Comparison of ENCODE assay signal across 16 cellular contexts in the genomic region with DNA sequence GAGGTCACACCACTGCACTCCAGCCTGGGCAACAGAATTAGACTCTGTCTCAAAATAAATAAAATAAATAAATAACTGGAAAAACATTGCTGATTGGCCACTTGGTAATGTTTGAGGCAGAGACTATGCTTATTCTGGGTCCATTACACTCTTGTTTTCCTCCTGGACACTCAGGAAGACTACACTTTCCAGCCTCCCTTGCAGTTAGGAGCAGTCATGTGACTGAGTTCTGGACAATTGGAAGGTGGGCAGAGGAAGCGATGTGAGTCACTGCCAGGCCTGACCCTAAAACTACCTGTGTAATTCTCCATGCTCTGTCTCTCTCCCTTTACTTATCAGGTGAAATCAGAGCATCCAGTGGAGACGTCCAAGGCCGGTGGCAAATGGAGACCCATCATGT.
DNase-seq lines count a peak whose midpoint lies in the region; ATAC-seq and TF ChIP-seq lines count a peak whose summit lies in the region.
"Had no signal": no experiment of that assay in that cellular context is flagged by ENCODE, and none has a peak within 500 bp of the region (broad histone marks: within the 10 kb centered on the region; RNA-seq: fewer than 3 reads in every experiment).

No MANE protein-coding gene starts in this region.

- H3K9me3 ChIP-seq in CD4-positive, alpha-beta memory T cell (ENCODE audit: control insufficient read depth in 1 of 2, low read length in 2 of 2): no peaks in the 10 kb centered on the region
- H3K9me3 ChIP-seq in naive thymus-derived CD4-positive, alpha-beta T cell (ENCODE audit: control insufficient read depth in 2 of 3, low read length in 3 of 3): no peaks in the 10 kb centered on the region

- TF ChIP-seq CTCF in activated CD8-positive, alpha-beta T cell treated with anti-CD3 and anti-CD28 coated beads for 36 hours (IDR thresholded peaks at IDR 0.05): no peak

- H3K27me3 ChIP-seq in CD4-positive, alpha-beta memory T cell (ENCODE audit: insufficient read depth, low read length): no peaks in the 10 kb centered on the region
- H3K27me3 ChIP-seq in naive thymus-derived CD4-positive, alpha-beta T cell (ENCODE audit: control insufficient read depth in 2 of 2, insufficient read depth in 2 of 2, low read length in 2 of 2): no peaks in the 10 kb centered on the region
- H3K27me3 ChIP-seq: BLaER1 treated with 17β-estradiol and CSF1 and Interleukin-3, amounts not matched to agents 10 nM and 100 nM had no signal

- no peak overlapping the region for H3K4me3 Mint-ChIP-seq in activated CD4-positive, alpha-beta T cell treated with anti-CD3 and anti-CD28 coated beads for 36 hours
- H3K4me3 Mint-ChIP-seq in CD4-positive, alpha-beta memory T cell: peak overlapping the region in 2 of 8 donors; percentile 5 to 43
- no peak overlapping the region for H3K4me3 Mint-ChIP-seq in activated CD8-positive, alpha-beta T cell treated with anti-CD3 and anti-CD28 coated beads for 36 hours
- no peak overlapping the region for H3K4me3 Mint-ChIP-seq in naive thymus-derived CD4-positive, alpha-beta T cell
- H3K4me3 Mint-ChIP-seq: H9 had no signal

- POLR2A ChIA-PET in activated CD4-positive, alpha-beta T cell treated with anti-CD3 and anti-CD28 coated beads for 36 hours (lab: Charles Lee): interaction anchor here (1.8 kb wide), 1 partner anchor 20 kb away, joined by 13 read pairs; no protein-coding TSS in a partner anchor
- POLR2A ChIA-PET in CD4-positive, alpha-beta memory T cell (lab: Charles Lee; ENCODE audit: partially characterized antibody): interaction anchor here (0.9 to 13.4 kb wide), 7 partner anchors 20 to 178 kb away, joined by 3 to 293 read pairs (median 38); a partner anchor contains a TSS
- POLR2A ChIA-PET in activated CD8-positive, alpha-beta T cell treated with anti-CD3 and anti-CD28 coated beads for 36 hours (lab: Charles Lee): interaction anchor here (1.1 to 7.4 kb wide), 4 partner anchors 8 to 41 kb away, joined by 4 to 111 read pairs (median 53); no protein-coding TSS in a partner anchor
- POLR2A ChIA-PET in naive thymus-derived CD4-positive, alpha-beta T cell (lab: Charles Lee): interaction anchor here (0.6 to 6.2 kb wide), 8 partner anchors 11 to 775 kb away, joined by 3 to 56 read pairs (median 7); a partner anchor contains a TSS

- peaks cover 13% of the 10 kb centered on the region for H3K9me3 Mint-ChIP-seq in activated CD4-positive, alpha-beta T cell treated with anti-CD3 and anti-CD28 coated beads for 36 hours (ENCODE audit: low read depth)
- H3K9me3 Mint-ChIP-seq in CD4-positive, alpha-beta memory T cell: no peaks in the 10 kb centered on the region
- peaks cover 9% of the 10 kb centered on the region for H3K9me3 Mint-ChIP-seq in activated CD8-positive, alpha-beta T cell treated with anti-CD3 and anti-CD28 coated beads for 36 hours
- H3K9me3 Mint-ChIP-seq in naive thymus-derived CD4-positive, alpha-beta T cell: peaks cover 0 to 5% (median 0%) of the 10 kb centered on the region in 11 donors

- no peaks in the 10 kb centered on the region for H3K36me3 ChIP-seq in CD4-positive, alpha-beta memory T cell (ENCODE audit: insufficient read depth, low read length)
- peaks cover 0 to 5% (median 0%) of the 10 kb centered on the region in 3 experiments for H3K36me3 ChIP-seq in naive thymus-derived CD4-positive, alpha-beta T cell (ENCODE audit: control insufficient read depth in 2 of 3, insufficient read depth in 3 of 3, low read length in 3 of 3)
- H3K36me3 ChIP-seq: BLaER1 treated with 17β-estradiol and CSF1 and Interleukin-3, amounts not matched to agents 10 nM and 100 nM had no signal

- H3K36me3 Mint-ChIP-seq in activated CD4-positive, alpha-beta T cell treated with anti-CD3 and anti-CD28 coated beads for 36 hours (ENCODE audit: low read depth): peaks cover 43% of the 10 kb centered on the region
- peaks cover 8 to 14% of the 10 kb centered on the region in 2 donors for H3K36me3 Mint-ChIP-seq in CD4-positive, alpha-beta memory T cell
- peaks cover 40% of the 10 kb centered on the region for H3K36me3 Mint-ChIP-seq in activated CD8-positive, alpha-beta T cell treated with anti-CD3 and anti-CD28 coated beads for 36 hours (ENCODE audit: low read depth)
- peaks cover 7 to 41% (median 33%) of the 10 kb centered on the region in 5 donors for H3K36me3 Mint-ChIP-seq in naive thymus-derived CD4-positive, alpha-beta T cell

- peaks cover 93% of the 10 kb centered on the region for H3K4me1 ChIP-seq in CD4-positive, alpha-beta memory T cell (ENCODE audit: insufficient read depth, low read length)
- peaks cover 70 to 82% of the 10 kb centered on the region in 2 donors for H3K4me1 ChIP-seq in naive thymus-derived CD4-positive, alpha-beta T cell (ENCODE audit: control insufficient read depth in 2 of 2, insufficient read depth in 2 of 2, low read length in 2 of 2)

- CTCF ChIA-PET in activated CD4-positive, alpha-beta T cell treated with anti-CD3 and anti-CD28 coated beads for 36 hours (lab: Charles Lee): no interaction called here
- CTCF ChIA-PET in CD4-positive, alpha-beta memory T cell (lab: Charles Lee; ENCODE audit: partially characterized antibody): interaction anchor here (0.8 to 6.5 kb wide), 6 partner anchors 20 to 189 kb away, joined by 3 to 56 read pairs (median 4); a partner anchor contains a TSS
- CTCF ChIA-PET in activated CD8-positive, alpha-beta T cell treated with anti-CD3 and anti-CD28 coated beads for 36 hours (lab: Charles Lee): interaction anchor here (1.0 to 2.2 kb wide), 3 partner anchors 20 to 188 kb away, joined by 3 to 14 read pairs (median 3); no protein-coding TSS in a partner anchor
- CTCF ChIA-PET in naive thymus-derived CD4-positive, alpha-beta T cell (lab: Charles Lee): interaction anchor here (1.0 kb wide), 1 partner anchor 101 kb away, joined by 5 read pairs; no protein-coding TSS in a partner anchor

- no peaks in the 10 kb centered on the region for H3K27me3 Mint-ChIP-seq in activated CD4-positive, alpha-beta T cell treated with anti-CD3 and anti-CD28 coated beads for 36 hours
- no peaks in the 10 kb centered on the region for H3K27me3 Mint-ChIP-seq in CD4-positive, alpha-beta memory T cell
- no peaks in the 10 kb centered on the region for H3K27me3 Mint-ChIP-seq in activated CD8-positive, alpha-beta T cell treated with anti-CD3 and anti-CD28 coated beads for 36 hours
- H3K27me3 Mint-ChIP-seq in naive thymus-derived CD4-positive, alpha-beta T cell: no peaks in the 10 kb centered on the region

- no peak for ATAC-seq in activated CD4-positive, alpha-beta T cell treated with anti-CD3 and anti-CD28 coated beads for 36 hours
- no peak for ATAC-seq in activated CD8-positive, alpha-beta T cell treated with anti-CD3 and anti-CD28 coated beads for 36 hours
- ATAC-seq in naive thymus-derived CD4-positive, alpha-beta T cell: no peak
- ATAC-seq in left colon: no peak

- peak overlapping the region; percentile 22 for H3K27ac Mint-ChIP-seq in activated CD4-positive, alpha-beta T cell treated with anti-CD3 and anti-CD28 coated beads for 36 hours
- peak overlapping the region in 5 of 7 donors; percentile 57 to 70 (median 62) for H3K27ac Mint-ChIP-seq in CD4-positive, alpha-beta memory T cell
- H3K27ac Mint-ChIP-seq in activated CD8-positive, alpha-beta T cell treated with anti-CD3 and anti-CD28 coated beads for 36 hours: peak overlapping the region; percentile 4
- H3K27ac Mint-ChIP-seq in naive thymus-derived CD4-positive, alpha-beta T cell: peak overlapping the region in 7 of 9 donors; percentile 14 to 91 (median 59)
- H3K27ac Mint-ChIP-seq: H9 had no signal

- peaks cover 81% of the 10 kb centered on the region for H3K4me1 Mint-ChIP-seq in activated CD4-positive, alpha-beta T cell treated with anti-CD3 and anti-CD28 coated beads for 36 hours
- peaks cover 63 to 94% (median 78%) of the 10 kb centered on the region in 4 donors for H3K4me1 Mint-ChIP-seq in CD4-positive, alpha-beta memory T cell
- peaks cover 80% of the 10 kb centered on the region for H3K4me1 Mint-ChIP-seq in activated CD8-positive, alpha-beta T cell treated with anti-CD3 and anti-CD28 coated beads for 36 hours (ENCODE audit: low read depth)
- H3K4me1 Mint-ChIP-seq in naive thymus-derived CD4-positive, alpha-beta T cell: peaks cover 56 to 81% (median 78%) of the 10 kb centered on the region in 7 donors

- intact Hi-C loops in activated CD4-positive, alpha-beta T cell treated with anti-CD3 and anti-CD28 coated beads for 36 hours (cut with DNase I, micrococcal nuclease): no loop called here
- intact Hi-C loops in CD4-positive, alpha-beta memory T cell (cut with micrococcal nuclease): loop anchor here (2.0 kb wide), 1 partner anchor 407 kb away; a partner anchor contains a TSS
- intact Hi-C loops in activated CD8-positive, alpha-beta T cell treated with anti-CD3 and anti-CD28 coated beads for 36 hours (cut with micrococcal nuclease): no loop called here
- intact Hi-C loops in naive thymus-derived CD4-positive, alpha-beta T cell (cut with micrococcal nuclease): loop anchor here in 1 of 2 donors (2.0 kb wide), 1 partner anchor 21 kb away; no protein-coding TSS in a partner anchor
- intact Hi-C loops in left colon (cut with DNase I, micrococcal nuclease): loop anchor here in 1 of 2 donors (10.0 kb wide), 1 partner anchor 63 kb away; no protein-coding TSS in a partner anchor

- H3K27ac ChIP-seq in CD4-positive, alpha-beta memory T cell (ENCODE audit: low read depth, low read length): peak overlapping the region; percentile 28
- no peak overlapping the region for H3K27ac ChIP-seq in naive thymus-derived CD4-positive, alpha-beta T cell (ENCODE audit: low read depth, low read length)

- no peak overlapping the region for H3K4me3 ChIP-seq in CD4-positive, alpha-beta memory T cell (ENCODE audit: low read length in 2 of 2)
- no peak overlapping the region for H3K4me3 ChIP-seq in naive thymus-derived CD4-positive, alpha-beta T cell (ENCODE audit: low read length)

- no peak for DNase-seq in activated CD4-positive, alpha-beta T cell treated with anti-CD3 and anti-CD28 coated beads for 36 hours
- no peak for DNase-seq in activated CD4-positive, alpha-beta T cell treated with anti-CD3 and anti-CD28 coated beads for 1 hour
- DNase-seq in CD4-positive, alpha-beta memory T cell: no peak
- DNase-seq in activated CD8-positive, alpha-beta T cell treated with anti-CD3 and anti-CD28 coated beads for 36 hours: no peak
- no peak for DNase-seq in naive thymus-derived CD4-positive, alpha-beta T cell
- DNase-seq in T-helper 1 cell: no peak
- no peak for DNase-seq in NCI-H2196 treated with DMSO at 0.1 percent for 48 hours (lab: John Stamatoyannopoulos, UW; ENCODE audit: unreplicated experiment)
- DNase-seq in left colon: no peak
- DNase-seq: 8988T, DMS53, H9, NCI-H1417, NCI-H2029, NCI-H510A treated with DMSO at 0.1 percent for 48 hours, SIG-M5 had no signal

Comparison
In these comparisons a context has a peak if more than half of its experiments do, and no peak if none do; other contexts are left out.
1. H3K27ac Mint-ChIP-seq: peak in every context shown above with its lines; median percentile 62 in CD4-positive, alpha-beta memory T cell; 59 in naive thymus-derived CD4-positive, alpha-beta T cell; 22 in activated CD4-positive, alpha-beta T cell treated with anti-CD3 and anti-CD28 coated beads for 36 hours; 4 in activated CD8-positive, alpha-beta T cell treated with anti-CD3 and anti-CD28 coated beads for 36 hours.